29 cellular contexts compared by ENCODE assay signal in the genomic region with DNA sequence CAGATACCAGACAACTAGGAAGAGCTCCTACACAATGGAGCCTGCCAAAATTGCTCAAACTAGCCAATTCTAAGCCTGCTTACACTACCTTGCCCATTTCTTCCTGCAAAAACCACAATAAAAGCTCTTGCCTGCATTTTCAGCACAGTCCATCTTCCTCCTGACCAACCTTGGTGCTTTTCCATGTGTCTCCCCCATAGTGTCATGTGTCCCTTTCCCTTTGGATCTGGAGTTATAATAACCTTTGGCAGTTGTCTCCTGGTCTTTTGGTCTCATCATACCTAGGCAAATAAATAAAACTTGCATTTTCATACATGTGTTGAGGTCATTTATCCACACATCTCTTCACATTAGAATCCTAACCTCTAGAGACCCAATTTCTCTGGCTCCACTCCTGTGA.
"Had no signal": no experiment of that assay in that cellular context is flagged by ENCODE, and none has a peak within 500 bp of the region (broad histone marks: within the 10 kb centered on the region; RNA-seq: fewer than 3 reads in every experiment).

No MANE protein-coding gene starts in this region.

- H3K4me1 ChIP-seq: stomach, suprapubic skin, testis, thyroid gland, tibial artery, tibial nerve, transverse colon, upper lobe of left lung, upper lobe of right lung, uterus, vagina had no signal

- H3K27me3 ChIP-seq: stomach, suprapubic skin, testis, thyroid gland, tibial artery, tibial nerve, transverse colon, upper lobe of left lung, upper lobe of right lung, uterus, vagina had no signal

- DNase-seq: stimulated activated CD4-positive, alpha-beta T cell treated with anti-CD3 and anti-CD28 coated beads, Interleukin-2, amount 100 ng/mL, for 48 hours; stimulated activated CD4-positive, alpha-beta T cell treated with anti-CD3 and anti-CD28 coated beads, Interleukin-4, amount 100 ng/mL, for 1 hour; stimulated activated CD4-positive, alpha-beta T cell treated with anti-CD3 and anti-CD28 coated beads, Interleukin-4, amount 100 ng/mL, for 24 hours; stimulated activated CD4-positive, alpha-beta T cell treated with anti-CD3 and anti-CD28 coated beads, Interleukin-4, amount 100 ng/mL, for 4 hours; stimulated activated CD8-positive, alpha-beta memory T cell treated with anti-CD3 and anti-CD28 coated beads, Interleukin-4, amount 100 ng/mL, for 48 hours; stimulated activated naive B cell treated with anti-CD40 and anti-IgM and Interleukin-4, amounts not matched to agents 10 μg/mL and 1 μg/mL and 100 μg/mL, for 72 hours; stimulated activated naive CD4-positive, alpha-beta T cell; stimulated activated naive CD4-positive, alpha-beta T cell treated with Interleukin-2 at 50 U/mL for 16 hours; stimulated activated naive CD8-positive, alpha-beta T cell treated with anti-CD3 and anti-CD28 coated beads, Interleukin-15, amount 100 ng/mL, for 72 hours; stimulated activated naive CD8-positive, alpha-beta T cell treated with anti-CD3 and anti-CD28 coated beads, Interleukin-15, Interleukin-2, amounts not matched to agents 100 U/mL and 50 U/mL, for 24 hours; stomach; substantia nigra; testis; thyroid gland; tibial artery; transverse colon; trophoblast cell; upper lobe of left lung; upper lobe of right lung; uterus had no signal

- H3K36me3 ChIP-seq: stomach, suprapubic skin, thoracic aorta, thyroid gland, tibial artery, tibial nerve, transverse colon, upper lobe of left lung, upper lobe of right lung, uterus, vagina had no signal

- H3K4me1 Mint-ChIP-seq: stimulated activated effector memory CD8-positive, alpha-beta T cell treated with anti-CD3 and anti-CD28 coated beads, Interleukin-12 subunit alpha, Interleukin-12 subunit beta, amount 100 ng/mL, for 72 hours; stimulated activated memory B cell treated with anti-CD40 and anti-IgM and Interleukin-4, amounts not matched to agents 10 μg/mL and 1 μg/mL and 100 μg/mL, for 72 hours; stimulated activated naive B cell treated with anti-CD40 and anti-IgM and Interleukin-4, amounts not matched to agents 10 μg/mL and 1 μg/mL and 100 μg/mL, for 72 hours; stimulated activated naive CD8-positive, alpha-beta T cell treated with anti-CD3 and anti-CD28 coated beads, Interleukin-15, amount 100 ng/mL, for 72 hours had no signal

- H3K36me3 Mint-ChIP-seq: stimulated activated effector memory CD8-positive, alpha-beta T cell treated with anti-CD3 and anti-CD28 coated beads, Interleukin-12 subunit alpha, Interleukin-12 subunit beta, amount 100 ng/mL, for 72 hours; stimulated activated memory B cell treated with anti-CD40 and anti-IgM and Interleukin-4, amounts not matched to agents 10 μg/mL and 1 μg/mL and 100 μg/mL, for 72 hours; stimulated activated naive B cell treated with anti-CD40 and anti-IgM and Interleukin-4, amounts not matched to agents 10 μg/mL and 1 μg/mL and 100 μg/mL, for 72 hours; type B pancreatic cell had no signal

- ATAC-seq: stimulated activated effector memory CD8-positive, alpha-beta T cell treated with anti-CD3 and anti-CD28 coated beads, Interleukin-12 subunit alpha, Interleukin-12 subunit beta, amount 100 ng/mL, for 72 hours; stimulated activated memory B cell treated with anti-CD40 and anti-IgM and Interleukin-4, amounts not matched to agents 10 μg/mL and 1 μg/mL and 100 μg/mL, for 72 hours; stimulated activated naive B cell treated with anti-CD40 and anti-IgM and Interleukin-4, amounts not matched to agents 10 μg/mL and 1 μg/mL and 100 μg/mL, for 72 hours; stimulated activated naive CD8-positive, alpha-beta T cell treated with anti-CD3 and anti-CD28 coated beads, Interleukin-15, amount 100 ng/mL, for 72 hours; stimulated activated naive CD8-positive, alpha-beta T cell treated with anti-CD3 and anti-CD28 coated beads, Interleukin-15, Interleukin-2, amounts not matched to agents 100 U/mL and 50 U/mL, for 24 hours; upper lobe of right lung had no signal

- H3K9me3 Mint-ChIP-seq: type B pancreatic cell had no signal

- H3K27ac ChIP-seq: stomach, suprapubic skin, testis, thoracic aorta, thyroid gland, tibial artery, tibial nerve, transverse colon, upper lobe of left lung, upper lobe of right lung, uterus, vagina had no signal

- H3K4me3 Mint-ChIP-seq: stimulated activated effector memory CD8-positive, alpha-beta T cell treated with anti-CD3 and anti-CD28 coated beads, Interleukin-12 subunit alpha, Interleukin-12 subunit beta, amount 100 ng/mL, for 72 hours; stimulated activated memory B cell treated with anti-CD40 and anti-IgM and Interleukin-4, amounts not matched to agents 10 μg/mL and 1 μg/mL and 100 μg/mL, for 72 hours; stimulated activated naive B cell treated with anti-CD40 and anti-IgM and Interleukin-4, amounts not matched to agents 10 μg/mL and 1 μg/mL and 100 μg/mL, for 72 hours; stimulated activated naive CD8-positive, alpha-beta T cell treated with anti-CD3 and anti-CD28 coated beads, Interleukin-15, amount 100 ng/mL, for 72 hours; stimulated activated naive CD8-positive, alpha-beta T cell treated with anti-CD3 and anti-CD28 coated beads, Interleukin-15, Interleukin-2, amounts not matched to agents 100 ng/mL and 50 ng/mL, for 24 hours; type B pancreatic cell had no signal

- H3K4me3 ChIP-seq: stomach, suprapubic skin, testis, thoracic aorta, thyroid gland, tibial artery, tibial nerve, transverse colon, upper lobe of left lung, upper lobe of right lung, uterus, vagina had no signal

- FAIRE-seq: urothelium cell line had no signal

- H3K27ac Mint-ChIP-seq: stimulated activated effector memory CD8-positive, alpha-beta T cell treated with anti-CD3 and anti-CD28 coated beads, Interleukin-12 subunit alpha, Interleukin-12 subunit beta, amount 100 ng/mL, for 72 hours; stimulated activated memory B cell treated with anti-CD40 and anti-IgM and Interleukin-4, amounts not matched to agents 10 μg/mL and 1 μg/mL and 100 μg/mL, for 72 hours; stimulated activated naive B cell treated with anti-CD40 and anti-IgM and Interleukin-4, amounts not matched to agents 10 μg/mL and 1 μg/mL and 100 μg/mL, for 72 hours; stimulated activated naive CD8-positive, alpha-beta T cell treated with anti-CD3 and anti-CD28 coated beads, Interleukin-15, amount 100 ng/mL, for 72 hours; stimulated activated naive CD8-positive, alpha-beta T cell treated with anti-CD3 and anti-CD28 coated beads, Interleukin-15, Interleukin-2, amounts not matched to agents 100 ng/mL and 50 ng/mL, for 24 hours; type B pancreatic cell had no signal

- H3K27me3 Mint-ChIP-seq: stimulated activated memory B cell treated with anti-CD40 and anti-IgM and Interleukin-4, amounts not matched to agents 10 μg/mL and 1 μg/mL and 100 μg/mL, for 72 hours; stimulated activated naive B cell treated with anti-CD40 and anti-IgM and Interleukin-4, amounts not matched to agents 10 μg/mL and 1 μg/mL and 100 μg/mL, for 72 hours; stimulated activated naive CD8-positive, alpha-beta T cell treated with anti-CD3 and anti-CD28 coated beads, Interleukin-15, amount 100 ng/mL, for 72 hours; stimulated activated naive CD8-positive, alpha-beta T cell treated with anti-CD3 and anti-CD28 coated beads, Interleukin-15, Interleukin-2, amounts not matched to agents 100 ng/mL and 50 ng/mL, for 24 hours; type B pancreatic cell had no signal

- H3K9me3 ChIP-seq: suprapubic skin, testis, thoracic aorta, thyroid gland, tibial artery, transverse colon, upper lobe of left lung, upper lobe of right lung, uterus, vagina had no signal
